ENCODE assay signal across 15 cellular contexts in the genomic region with DNA sequence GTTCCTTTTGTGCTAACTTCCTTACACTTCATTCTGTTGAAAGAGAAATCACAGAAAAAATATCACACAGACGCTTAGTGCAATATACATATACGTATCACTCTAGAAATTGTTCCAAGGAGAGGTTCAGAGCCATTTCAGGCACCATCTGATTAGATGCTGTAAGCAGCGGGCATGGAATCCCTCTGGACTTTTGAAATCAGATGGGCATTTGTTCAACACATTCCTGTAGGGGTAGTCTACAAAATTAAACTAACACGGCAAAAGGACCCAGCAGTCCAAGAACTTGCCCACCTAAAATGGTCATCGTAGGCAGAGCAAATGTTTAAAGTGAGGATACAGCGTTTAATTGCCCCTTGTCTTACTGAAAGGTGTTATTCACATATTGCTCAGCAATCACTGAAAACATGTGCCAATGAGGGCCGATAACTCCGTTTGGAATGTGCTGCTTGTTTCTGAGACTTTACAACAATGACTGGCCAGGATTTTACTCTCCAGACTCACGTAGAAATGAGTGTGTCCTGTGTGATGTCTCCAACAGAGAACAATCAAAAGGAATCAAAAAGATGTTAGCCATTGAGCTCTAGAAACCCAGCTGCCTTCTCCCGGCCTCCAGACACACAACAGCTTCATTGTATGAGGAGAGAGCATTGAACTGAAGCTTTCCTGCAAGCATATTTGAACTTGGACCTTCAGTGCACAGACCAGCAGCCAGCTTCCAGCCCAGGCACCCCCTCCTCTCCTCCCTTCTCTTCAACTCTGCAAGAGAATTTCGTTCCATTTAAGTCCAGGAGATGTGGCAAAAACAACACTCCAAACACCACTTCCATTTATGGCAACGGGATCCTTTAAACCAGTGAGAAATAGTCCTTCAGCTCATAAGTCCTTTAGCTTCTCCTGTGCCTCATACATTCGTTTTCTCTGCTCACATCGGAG. TPM values are rescaled to one million over a fixed set of nuclear protein-coding genes. Genes with fewer than 3 reads are reported as not detected.
DNase-seq lines count a peak whose midpoint lies in the region; ATAC-seq and TF ChIP-seq lines count a peak whose summit lies in the region.
"Had no signal": no experiment of that assay in that cellular context is flagged by ENCODE, and none has a peak within 500 bp of the region (broad histone marks: within the 10 kb centered on the region; RNA-seq: fewer than 3 reads in every experiment).

No MANE protein-coding gene starts in this region.

- intact Hi-C loops in Right ventricle myocardium superior (cut with DNase I) = no loop called here
- intact Hi-C loops in heart left ventricle (cut with DNase I) = no loop called here
- intact Hi-C loops in right cardiac atrium (cut with DNase I) = no loop called here
- intact Hi-C loops in upper lobe of right lung (cut with DNase I) = no loop called here

- no peaks in the 10 kb centered on the region for H3K9me3 ChIP-seq in heart left ventricle
- no peaks in the 10 kb centered on the region for H3K9me3 ChIP-seq in right cardiac atrium (ENCODE audit: control insufficient read depth, low read length)
- H3K9me3 ChIP-seq in osteoblast (ENCODE audit: low read depth, low read length) = no peaks in the 10 kb centered on the region
- H3K9me3 ChIP-seq in upper lobe of right lung = no peaks in the 10 kb centered on the region
- H3K9me3 ChIP-seq: mucosa of descending colon had no signal

- H3K27me3 ChIP-seq in heart left ventricle = no peaks in the 10 kb centered on the region
- no peaks in the 10 kb centered on the region for H3K27me3 ChIP-seq in right cardiac atrium (ENCODE audit: control insufficient read depth, insufficient read depth)
- H3K27me3 ChIP-seq in osteoblast (ENCODE audit: insufficient read depth, low read length) = no peaks in the 10 kb centered on the region
- no peaks in the 10 kb centered on the region for H3K27me3 ChIP-seq in upper lobe of right lung

- peak overlapping the region; percentile 69 for H2AFZ ChIP-seq in osteoblast (ENCODE audit: low read length)

- H3K27ac ChIP-seq in heart left ventricle = peak overlapping the region in 5 of 12 donors; percentile 5 to 81 (median 27)
- peak overlapping the region; percentile 42 for H3K27ac ChIP-seq in right cardiac atrium (ENCODE audit: low read length)
- H3K27ac ChIP-seq in osteoblast (ENCODE audit: low read depth, low read length) = peak overlapping the region; percentile 0
- H3K27ac ChIP-seq in upper lobe of right lung = no peak overlapping the region
- H3K27ac ChIP-seq: skin epidermis, WERI-Rb-1 had no signal

- H3K79me2 ChIP-seq in osteoblast (ENCODE audit: insufficient read depth, low read length) = no peaks in the 10 kb centered on the region

- ATAC-seq in Right ventricle myocardium superior (ENCODE audit: poor library complexity) = peak; percentile 25
- no peak for ATAC-seq in heart left ventricle
- ATAC-seq in right cardiac atrium = peak; percentile 31 to 66
- peak; percentile 24 for ATAC-seq in upper lobe of right lung
- no peak for ATAC-seq in GM19463 (IDR thresholded peaks at IDR 0.05; ENCODE audit: unreplicated experiment)
- no peak for ATAC-seq in HG03095 (IDR thresholded peaks at IDR 0.05; ENCODE audit: unreplicated experiment)
- ATAC-seq: mucosa of descending colon had no signal

- H3K4me3 ChIP-seq in heart left ventricle (no peak overlapping the region), right cardiac atrium (ENCODE audit: low read length) (no peak overlapping the region), osteoblast (ENCODE audit: insufficient read depth, low read length) (peak overlapping the region; percentile 39), upper lobe of right lung (no peak overlapping the region)
- H3K4me3 ChIP-seq: mucosa of descending colon, skin epidermis had no signal

- TF ChIP-seq CTCF in heart left ventricle (IDR thresholded peaks at IDR 0.05) = no peak
- no peak for TF ChIP-seq CTCF in osteoblast (IDR thresholded peaks at IDR 0.05; ENCODE audit: extremely low read depth, low read depth, low read length)
- TF ChIP-seq CTCF in upper lobe of right lung (IDR thresholded peaks at IDR 0.05) = no peak

- no peak for TF ChIP-seq POLR2A in heart left ventricle (IDR thresholded peaks at IDR 0.05)

- no peaks in the 10 kb centered on the region for H4K20me1 ChIP-seq in osteoblast (ENCODE audit: insufficient read depth, low read length)

- H3K36me3 ChIP-seq in heart left ventricle (no peaks in the 10 kb centered on the region), osteoblast (ENCODE audit: insufficient read depth, low read length) (no peaks in the 10 kb centered on the region), upper lobe of right lung (no peaks in the 10 kb centered on the region)
- H3K36me3 ChIP-seq: WERI-Rb-1 had no signal

- DNase-seq in Right ventricle myocardium superior (no peak), heart left ventricle (no peak), right cardiac atrium (no peak), osteoblast (ENCODE audit: insufficient read length, low spot score, missing footprints) (peak; percentile 71), upper lobe of right lung (no peak), UCSD-AML1 (lab: John Stamatoyannopoulos, UW; ENCODE audit: unreplicated experiment) (no peak)
- DNase-seq: 8988T; activated naive CD4-positive, alpha-beta T cell treated with Interleukin-2 at 50 U/mL for 16 hours; mucosa of descending colon; WERI-Rb-1 had no signal

- H3K4me1 ChIP-seq in heart left ventricle = peaks cover 0 to 13% (median 3%) of the 10 kb centered on the region in 12 donors
- peaks cover 7% of the 10 kb centered on the region for H3K4me1 ChIP-seq in right cardiac atrium (ENCODE audit: control insufficient read depth, insufficient read depth, low read length)
- peaks cover 27% of the 10 kb centered on the region for H3K4me1 ChIP-seq in osteoblast (ENCODE audit: insufficient read depth, low read length)
- H3K4me1 ChIP-seq in upper lobe of right lung = no peaks in the 10 kb centered on the region

- 45 to 51% (median 48%) methylated on average over 14 of the region's 14 CpGs for WGBS in heart left ventricle, 4 donors
- 42% methylated on average over 14 of the region's 14 CpGs for WGBS in right cardiac atrium

- H3K4me2 ChIP-seq in osteoblast (ENCODE audit: insufficient read depth, low read length) = peak overlapping the region; percentile 61

RNA-seq across cellular contexts. Expression of gene ADORA3, which starts 32.1 kb away (rescaled TPM):
- 3.3 TPM for total RNA-seq in Right ventricle myocardium superior
- total RNA-seq in heart left ventricle = 1 to 10 TPM in 7 of 9 donors, under 1 TPM in 2; 0.12 to 6.2 (median 2.2) TPM
- 1 to 10 TPM; 1.2 to 1.5 TPM for polyA plus RNA-seq in heart left ventricle
- 10 to 100 TPM in 1 of 4 donors, 1 to 10 TPM in 3; 5.4 to 10.9 (median 9.9) TPM for total RNA-seq in right cardiac atrium
- 2.0 TPM for polyA plus RNA-seq in right cardiac atrium
- total RNA-seq in osteoblast = not detected in 2 replicates
- total RNA-seq in upper lobe of right lung = 9.3 TPM
- total RNA-seq: epithelial cell of proximal tubule, M059J had no signal

RNA-seq across cellular contexts. Expression of gene TMIGD3, which starts 32.1 kb away (rescaled TPM):
- total RNA-seq in Right ventricle myocardium superior (0.89 TPM), heart left ventricle (10 to 100 TPM in 1 of 9 donors, 1 to 10 TPM in 4, under 1 TPM in 2, not detected in 2; 0.46 to 26.4 (median 2.2) TPM), right cardiac atrium (1 to 10 TPM in 3 of 4 donors, under 1 TPM in 1; 0.82 to 9.5 (median 3.7) TPM), osteoblast (0.29 TPM in 1 of 2 replicates, not detected in the other), upper lobe of right lung (5.1 TPM)
- polyA plus RNA-seq in heart left ventricle (1 to 10 TPM; 1.1 TPM), right cardiac atrium (2.1 TPM)
- total RNA-seq: epithelial cell of proximal tubule, M059J had no signal

Comparison
In these comparisons a context has a peak if more than half of its experiments do, and no peak if none do; other contexts are left out.
1. ATAC-seq: peak in Right ventricle myocardium superior (single experiment), right cardiac atrium (2 of 2) and upper lobe of right lung (single experiment); none in heart left ventricle (0 of 4), GM19463 (single experiment) and HG03095 (single experiment).